ENCODE assay signal across 23 cellular contexts in the genomic region with DNA sequence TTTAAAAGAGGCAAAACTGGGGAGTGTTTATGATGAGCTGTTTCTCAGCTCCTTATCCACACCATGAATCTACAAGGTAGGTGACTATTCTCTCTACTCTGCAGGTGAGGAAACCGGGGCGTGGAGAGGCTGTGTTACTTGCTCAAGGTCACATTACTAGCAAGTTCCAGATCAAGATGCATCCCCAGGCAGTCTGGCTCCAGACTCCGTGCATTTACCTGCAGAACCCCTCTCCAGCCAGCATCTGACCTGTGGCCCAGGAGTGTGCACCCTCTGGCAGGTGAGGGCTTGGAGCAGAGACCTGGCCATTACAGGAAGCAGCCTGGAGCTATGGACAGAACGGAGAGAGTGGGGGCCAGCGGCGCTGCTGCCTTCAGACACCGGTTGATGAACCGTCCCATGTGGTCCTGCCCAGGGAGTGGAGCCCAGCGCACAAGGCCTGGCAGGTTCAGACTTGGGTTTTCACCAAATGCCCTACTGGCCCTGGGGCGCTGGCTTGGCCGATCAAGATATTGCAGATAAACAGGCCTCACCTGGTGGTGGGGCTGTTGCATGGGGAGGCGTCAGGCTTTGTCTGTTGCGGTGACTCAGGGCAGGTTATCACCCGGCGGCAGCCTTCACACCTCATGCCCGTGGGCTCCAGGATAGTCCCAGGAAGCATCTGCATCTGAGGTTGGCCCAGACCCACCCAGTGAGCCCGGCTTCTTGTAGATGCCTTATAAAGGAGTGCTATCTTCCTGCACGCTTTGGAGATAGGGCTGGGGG. TPM values are rescaled to one million over a fixed set of nuclear protein-coding genes. Genes with fewer than 3 reads are reported as not detected.
"Had no signal": no experiment of that assay in that cellular context is flagged by ENCODE, and none has a peak within 500 bp of the region (broad histone marks: within the 10 kb centered on the region; RNA-seq: fewer than 3 reads in every experiment).

No MANE protein-coding gene starts in this region.

- H3K4me3 Mint-ChIP-seq: activated CD4-positive, alpha-beta memory T cell treated with anti-CD3 and anti-CD28 coated beads for 36 hours; activated CD4-positive, alpha-beta T cell treated with anti-CD3 and anti-CD28 coated beads for 36 hours; activated CD8-positive, alpha-beta memory T cell treated with anti-CD3 and anti-CD28 coated beads, Interleukin-2, amount 10 ng/mL, durations not matched to agents 7 days and 5 days; activated naive CD8-positive, alpha-beta T cell treated with anti-CD3 and anti-CD28 coated beads for 36 hours; effector memory CD8-positive, alpha-beta T cell; memory B cell; naive thymus-derived CD4-positive, alpha-beta T cell; stimulated activated naive B cell treated with anti-CD40 and anti-IgM and Interleukin-4, amounts not matched to agents 10 μg/mL and 1 μg/mL and 100 μg/mL, for 72 hours had no signal

- H3K36me3 ChIP-seq: neutrophil, pancreas, sigmoid colon, spleen, tibial nerve, vagina had no signal

- H3K4me3 ChIP-seq: pancreas, sigmoid colon, spleen, tibial nerve, vagina had no signal

- H3K27me3 ChIP-seq: neutrophil, pancreas, sigmoid colon, spleen, tibial nerve, vagina had no signal

- H3K9me3 Mint-ChIP-seq: activated CD4-positive, alpha-beta memory T cell treated with anti-CD3 and anti-CD28 coated beads for 36 hours; activated naive CD8-positive, alpha-beta T cell treated with anti-CD3 and anti-CD28 coated beads for 36 hours; effector memory CD8-positive, alpha-beta T cell; memory B cell; naive thymus-derived CD4-positive, alpha-beta T cell; stimulated activated naive B cell treated with anti-CD40 and anti-IgM and Interleukin-4, amounts not matched to agents 10 μg/mL and 1 μg/mL and 100 μg/mL, for 72 hours had no signal

- H3K27ac ChIP-seq: neutrophil, pancreas, sigmoid colon, spleen, tibial nerve, vagina had no signal

- H3K9me3 ChIP-seq: neutrophil, pancreas, sigmoid colon, spleen, tibial nerve, vagina had no signal

- FAIRE-seq: pancreas had no signal

- DNase-seq: activated CD4-positive, alpha-beta memory T cell treated with anti-CD3 and anti-CD28 coated beads for 36 hours; activated CD4-positive, alpha-beta T cell treated with anti-CD3 and anti-CD28 coated beads for 36 hours; activated CD8-positive, alpha-beta memory T cell treated with anti-CD3 and anti-CD28 coated beads, Interleukin-2, amount 10 ng/mL, durations not matched to agents 7 days and 5 days; activated naive CD4-positive, alpha-beta T cell; activated naive CD8-positive, alpha-beta T cell treated with anti-CD3 and anti-CD28 coated beads for 36 hours; amniotic stem cell; dermis blood vessel endothelial cell; effector memory CD8-positive, alpha-beta T cell; foreskin melanocyte; glutamatergic neuron; hypothalamus; left ventricle myocardium superior; naive thymus-derived CD4-positive, alpha-beta T cell; sigmoid colon; spleen; stimulated activated CD4-positive, alpha-beta T cell treated with anti-CD3 and anti-CD28 coated beads, Interleukin-4, amount 100 ng/mL, for 4 hours; stimulated activated naive B cell treated with anti-CD40 and anti-IgM and Interleukin-4, amounts not matched to agents 10 μg/mL and 1 μg/mL and 100 μg/mL, for 72 hours had no signal

- ATAC-seq: activated CD4-positive, alpha-beta T cell treated with anti-CD3 and anti-CD28 coated beads for 36 hours; activated CD8-positive, alpha-beta memory T cell treated with anti-CD3 and anti-CD28 coated beads, Interleukin-2, amount 10 ng/mL, durations not matched to agents 7 days and 5 days; effector memory CD8-positive, alpha-beta T cell; left ventricle myocardium superior; naive thymus-derived CD4-positive, alpha-beta T cell; pancreas; stimulated activated naive B cell treated with anti-CD40 and anti-IgM and Interleukin-4, amounts not matched to agents 10 μg/mL and 1 μg/mL and 100 μg/mL, for 72 hours had no signal

- H3K36me3 Mint-ChIP-seq: activated CD4-positive, alpha-beta memory T cell treated with anti-CD3 and anti-CD28 coated beads for 36 hours; activated CD8-positive, alpha-beta memory T cell treated with anti-CD3 and anti-CD28 coated beads, Interleukin-2, amount 10 ng/mL, durations not matched to agents 7 days and 5 days; activated naive CD8-positive, alpha-beta T cell treated with anti-CD3 and anti-CD28 coated beads for 36 hours; memory B cell; naive thymus-derived CD4-positive, alpha-beta T cell had no signal

- H3K4me1 ChIP-seq: pancreas, sigmoid colon, tibial nerve, vagina had no signal

- H3K27ac Mint-ChIP-seq: activated CD4-positive, alpha-beta memory T cell treated with anti-CD3 and anti-CD28 coated beads for 36 hours; activated CD4-positive, alpha-beta T cell treated with anti-CD3 and anti-CD28 coated beads for 36 hours; activated CD8-positive, alpha-beta memory T cell treated with anti-CD3 and anti-CD28 coated beads, Interleukin-2, amount 10 ng/mL, durations not matched to agents 7 days and 5 days; activated naive CD8-positive, alpha-beta T cell treated with anti-CD3 and anti-CD28 coated beads for 36 hours; effector memory CD8-positive, alpha-beta T cell; memory B cell; naive thymus-derived CD4-positive, alpha-beta T cell; stimulated activated naive B cell treated with anti-CD40 and anti-IgM and Interleukin-4, amounts not matched to agents 10 μg/mL and 1 μg/mL and 100 μg/mL, for 72 hours had no signal

- H3K27me3 Mint-ChIP-seq: activated CD4-positive, alpha-beta memory T cell treated with anti-CD3 and anti-CD28 coated beads for 36 hours; activated CD4-positive, alpha-beta T cell treated with anti-CD3 and anti-CD28 coated beads for 36 hours; activated CD8-positive, alpha-beta memory T cell treated with anti-CD3 and anti-CD28 coated beads, Interleukin-2, amount 10 ng/mL, durations not matched to agents 7 days and 5 days; naive thymus-derived CD4-positive, alpha-beta T cell had no signal

RNA-seq across cellular contexts. Expression of a gene that starts 29.2 kb away (rescaled TPM):
- total RNA-seq: activated CD4-positive, alpha-beta memory T cell treated with anti-CD3 and anti-CD28 coated beads for 36 hours; activated CD4-positive, alpha-beta T cell treated with anti-CD3 and anti-CD28 coated beads for 36 hours; activated CD8-positive, alpha-beta memory T cell treated with anti-CD3 and anti-CD28 coated beads, Interleukin-2, amount 10 ng/mL, durations not matched to agents 7 days and 5 days; activated naive CD8-positive, alpha-beta T cell treated with anti-CD3 and anti-CD28 coated beads for 36 hours; naive thymus-derived CD4-positive, alpha-beta T cell; T-helper 2 cell treated with Interferon-gamma antibody and Interleukin-4, amounts not matched to agents 100 ng/mL and 5 ng/mL, for 36 hours had no signal
